ENCODE assay signal across 22 cellular contexts in the genomic region with DNA sequence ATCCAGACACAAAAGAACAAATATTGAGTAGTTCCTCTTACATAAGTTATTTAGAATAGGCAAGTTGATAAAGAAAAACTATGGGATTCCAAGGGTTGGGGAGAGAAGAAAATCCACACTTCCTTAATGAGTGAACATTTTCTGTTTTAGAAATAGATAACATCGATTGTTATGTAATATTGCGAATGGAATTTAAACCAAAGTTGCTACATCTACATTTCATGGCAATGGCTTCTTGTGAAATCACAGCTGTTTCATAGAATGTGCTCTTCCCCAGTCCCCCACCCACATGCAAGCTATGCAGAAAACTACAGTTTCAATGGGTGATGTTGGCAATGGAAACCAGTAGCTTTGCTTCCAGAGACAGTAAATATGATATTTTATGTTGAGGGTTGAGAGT.
"Had no signal": no experiment of that assay in that cellular context is flagged by ENCODE, and none has a peak within 500 bp of the region (broad histone marks: within the 10 kb centered on the region; RNA-seq: fewer than 3 reads in every experiment).

No MANE protein-coding gene starts in this region.

- ATAC-seq: Panc1, PC-3, Right ventricle myocardium inferior had no signal

- H3K4me3 ChIP-seq: MG63, SJCRH30 had no signal

- H3K4me1 ChIP-seq: SJCRH30 had no signal

- DNase-seq: KBM-7, MG63, NCI-H1092, NCI-H1105 treated with DMSO at 0.1 percent for 48 hours, NCI-H1417 treated with DMSO at 0.1 percent for 48 hours, NCI-H146, NCI-H1694 treated with DMSO at 0.1 percent for 48 hours, NCI-H1930, NCI-H2081 treated with DMSO at 0.1 percent for 48 hours, NCI-H2171, NCI-H226, NCI-H446, NCI-H510A, NCI-H524 treated with DMSO at 0.1 percent for 48 hours, NCI-H69, NCI-H774, PC-3, SHP77 treated with DMSO at 0.1 percent for 48 hours, SJCRH30, SW 1271 had no signal

- H3K27me3 ChIP-seq: MG63, SJCRH30 had no signal

- H3K36me3 ChIP-seq: MG63, SJCRH30 had no signal

- H3K27ac ChIP-seq: SJCRH30 had no signal

- H3K9me3 ChIP-seq: MG63, SJCRH30 had no signal
